ENCODE assay signal across 8 cellular contexts in genomic region chr7:107580716-107581383, GRCh38. TPM values are rescaled to one million over a fixed set of nuclear protein-coding genes. Genes with fewer than 3 reads are reported as not detected.
DNase-seq lines count a peak whose midpoint lies in the region; ATAC-seq, FAIRE-seq and TF ChIP-seq lines count a peak whose summit lies in the region.

No MANE protein-coding gene starts in this region.

- DNase-seq in activated naive CD4-positive, alpha-beta T cell treated with anti-CD3 and anti-CD28 coated beads for 36 hours = no peak
- DNase-seq in activated naive CD4-positive, alpha-beta T cell treated with anti-CD3 and anti-CD28 coated beads, Interleukin-2, amount 50 U/mL, for 72 hours (ENCODE audit: low spot score in 2 of 2) = no peak
- DNase-seq in astrocyte (ENCODE audit: low read depth) (no peak), right lobe of liver (no peak), transverse colon (no peak), LoVo (ENCODE audit: low spot score) (no peak), kidney glomerular epithelial cell (lab: John Stamatoyannopoulos, UW) (no peak), kidney tubule cell (ENCODE audit: low spot score) (no peak)

- TF ChIP-seq POLR2A in right lobe of liver (IDR thresholded peaks at IDR 0.05) = no peak
- TF ChIP-seq POLR2A in transverse colon (IDR thresholded peaks at IDR 0.05) = no peak

- peaks cover 47% of the 10 kb centered on the region for H3K79me2 ChIP-seq in astrocyte (ENCODE audit: insufficient read depth, low read length)

- peak overlapping the region; percentile 74 for H3K4me3 Mint-ChIP-seq in activated naive CD4-positive, alpha-beta T cell treated with anti-CD3 and anti-CD28 coated beads for 36 hours
- H3K4me3 Mint-ChIP-seq in astrocyte (ENCODE audit: unreplicated experiment) = peak overlapping the region; percentile 88

- CTCF ChIA-PET in activated naive CD4-positive, alpha-beta T cell treated with anti-CD3 and anti-CD28 coated beads for 36 hours (lab: Charles Lee) = interaction anchor here (1.5 to 1.6 kb wide), 2 partner anchors 16 to 80 kb away, joined by 4 to 6 read pairs; partner anchors contain the start of gene SLC26A4

- WGBS in right lobe of liver (ENCODE audit: insufficient coverage, low coverage, low lambda C conversion rate, missing lambda C conversion rate) = 21% methylated on average over 10 of the region's 10 CpGs
- WGBS in transverse colon (ENCODE audit: low coverage in 1 of 2), 2 donors = 26 to 28% methylated on average over 10 of the region's 10 CpGs

- H3K27me3 ChIP-seq in astrocyte (ENCODE audit: insufficient read depth, low read length) = no peaks in the 10 kb centered on the region
- H3K27me3 ChIP-seq in right lobe of liver = no peaks in the 10 kb centered on the region
- no peaks in the 10 kb centered on the region for H3K27me3 ChIP-seq in transverse colon

- no peaks in the 10 kb centered on the region for H3K9me3 ChIP-seq in astrocyte (ENCODE audit: insufficient read depth, low read depth, low read length)
- no peaks in the 10 kb centered on the region for H3K9me3 ChIP-seq in right lobe of liver
- H3K9me3 ChIP-seq in transverse colon = no peaks in the 10 kb centered on the region

- no peak overlapping the region for H3K27ac Mint-ChIP-seq in activated naive CD4-positive, alpha-beta T cell treated with anti-CD3 and anti-CD28 coated beads for 36 hours
- peak overlapping the region in 1 of 2 donors; percentile 78 for H3K27ac Mint-ChIP-seq in activated naive CD4-positive, alpha-beta T cell treated with anti-CD3 and anti-CD28 coated beads, Interleukin-2, amount 50 U/mL, for 72 hours
- H3K27ac Mint-ChIP-seq in astrocyte (ENCODE audit: unreplicated experiment) = peak overlapping the region; percentile 41

- peak overlapping the region; percentile 92 for H3K9ac ChIP-seq in astrocyte (ENCODE audit: low read length)

- H4K20me1 ChIP-seq in astrocyte (ENCODE audit: insufficient read depth, low read length) = no peaks in the 10 kb centered on the region

- no peak for TF ChIP-seq EP300 in transverse colon (IDR thresholded peaks at IDR 0.05; ENCODE audit: low read depth)

- intact Hi-C loops in activated naive CD4-positive, alpha-beta T cell treated with anti-CD3 and anti-CD28 coated beads for 36 hours (cut with micrococcal nuclease) = loop anchor here (1.0 to 5.0 kb wide), 5 partner anchors 18 to 296 kb away; partner anchors contain the start of genes COG5 and DUS4L
- intact Hi-C loops in right lobe of liver (cut with DNase I) = no loop called here
- intact Hi-C loops in transverse colon (cut with DNase I; ENCODE audit: low total_unique reads) = no loop called here

- peaks cover 21% of the 10 kb centered on the region for H3K4me1 Mint-ChIP-seq in activated naive CD4-positive, alpha-beta T cell treated with anti-CD3 and anti-CD28 coated beads for 36 hours (ENCODE audit: low read depth)
- peaks cover 7% of the 10 kb centered on the region for H3K4me1 Mint-ChIP-seq in astrocyte (ENCODE audit: low read depth, unreplicated experiment)

- H3K36me3 Mint-ChIP-seq in activated naive CD4-positive, alpha-beta T cell treated with anti-CD3 and anti-CD28 coated beads for 36 hours (ENCODE audit: low read depth) = peaks cover 13% of the 10 kb centered on the region
- peaks cover 6 to 13% of the 10 kb centered on the region in 2 donors for H3K36me3 Mint-ChIP-seq in activated naive CD4-positive, alpha-beta T cell treated with anti-CD3 and anti-CD28 coated beads, Interleukin-2, amount 50 U/mL, for 72 hours
- peaks cover 2% of the 10 kb centered on the region for H3K36me3 Mint-ChIP-seq in astrocyte (ENCODE audit: low read depth, unreplicated experiment)

- no peaks in the 10 kb centered on the region for H3K9me3 Mint-ChIP-seq in activated naive CD4-positive, alpha-beta T cell treated with anti-CD3 and anti-CD28 coated beads for 36 hours
- no peaks in the 10 kb centered on the region for H3K9me3 Mint-ChIP-seq in activated naive CD4-positive, alpha-beta T cell treated with anti-CD3 and anti-CD28 coated beads, Interleukin-2, amount 50 U/mL, for 72 hours
- no peaks in the 10 kb centered on the region for H3K9me3 Mint-ChIP-seq in astrocyte (ENCODE audit: unreplicated experiment)

- no peaks in the 10 kb centered on the region for H3K27me3 Mint-ChIP-seq in activated naive CD4-positive, alpha-beta T cell treated with anti-CD3 and anti-CD28 coated beads for 36 hours (ENCODE audit: low read depth)
- H3K27me3 Mint-ChIP-seq in astrocyte (ENCODE audit: low read depth, unreplicated experiment) = no peaks in the 10 kb centered on the region

- in situ Hi-C loops in transverse colon (cut with MboI; ENCODE audit: low pct_ligation_motif_present in 1 of 4, low pct_unique_long_range_greater_than_20kb in 1 of 4, low sequenced_read_pairs in 3 of 4) = loop anchor here in 1 of 4 donors (25.0 kb wide), 2 partner anchors 281 to 394 kb away; no protein-coding TSS in a partner anchor

- H3K27ac ChIP-seq in astrocyte (ENCODE audit: low read depth, low read length) = peak overlapping the region; percentile 88
- H3K27ac ChIP-seq in right lobe of liver = peak overlapping the region; percentile 84 to 87 (median 85)
- H3K27ac ChIP-seq in transverse colon = peak overlapping the region; percentile 95 to 97 (median 96)

- H3K36me3 ChIP-seq in astrocyte (ENCODE audit: insufficient read depth, low read length) (peaks cover 8% of the 10 kb centered on the region), right lobe of liver (no peaks in the 10 kb centered on the region), transverse colon (no peaks in the 10 kb centered on the region)

- H3K4me1 ChIP-seq in astrocyte (ENCODE audit: insufficient read depth, low read length) = peaks cover 7% of the 10 kb centered on the region
- peaks cover 0 to 16% (median 0%) of the 10 kb centered on the region in 4 donors for H3K4me1 ChIP-seq in right lobe of liver
- peaks cover 13 to 49% (median 20%) of the 10 kb centered on the region in 4 donors for H3K4me1 ChIP-seq in transverse colon

- peak overlapping the region; percentile 91 for H3K4me2 ChIP-seq in astrocyte (ENCODE audit: low read length)

- H2AFZ ChIP-seq in astrocyte (ENCODE audit: low read depth, low read length) = peak overlapping the region; percentile 96

- ATAC-seq in activated naive CD4-positive, alpha-beta T cell treated with anti-CD3 and anti-CD28 coated beads, Interleukin-2, amount 50 U/mL, for 72 hours = no peak
- ATAC-seq in right lobe of liver = no peak

- no peak for FAIRE-seq in astrocyte (lab: Jason Lieb, UNC)

- H3K4me3 ChIP-seq in astrocyte (ENCODE audit: insufficient read depth, low read depth, low read length) = peak overlapping the region; percentile 87
- peak overlapping the region; percentile 49 to 71 (median 65) for H3K4me3 ChIP-seq in right lobe of liver
- H3K4me3 ChIP-seq in transverse colon = peak overlapping the region; percentile 69 to 86 (median 79)

- TF ChIP-seq CTCF in astrocyte (IDR thresholded peaks at IDR 0.05; ENCODE audit: insufficient read depth, low read depth, low read length) = no peak
- TF ChIP-seq CTCF in right lobe of liver (IDR thresholded peaks at IDR 0.05) = no peak
- TF ChIP-seq CTCF in transverse colon (IDR thresholded peaks at IDR 0.05) = no peak

RNA-seq across cellular contexts. Expression of gene BCAP29, which starts 0.8 kb away (rescaled TPM):
- total RNA-seq in activated naive CD4-positive, alpha-beta T cell treated with anti-CD3 and anti-CD28 coated beads for 36 hours = 10 to 100 TPM; 18.9 to 21.0 TPM
- total RNA-seq in activated naive CD4-positive, alpha-beta T cell treated with anti-CD3 and anti-CD28 coated beads, Interleukin-2, amount 50 U/mL, for 72 hours = 10 to 100 TPM; 19.5 to 23.3 TPM
- 48.0 and 54.9 TPM in 2 replicates for total RNA-seq in astrocyte
- total RNA-seq in right lobe of liver = 10 to 100 TPM; 26.2 to 59.5 (median 31.0) TPM
- total RNA-seq in transverse colon = 10 to 100 TPM in 3 of 4 donors, 1 to 10 TPM in 1; 8.6 to 96.5 (median 73.1) TPM

RNA-seq across cellular contexts. Expression of gene DUS4L, which starts 17.1 kb away (rescaled TPM):
- 10 to 100 TPM; 10.8 to 12.3 TPM for total RNA-seq in activated naive CD4-positive, alpha-beta T cell treated with anti-CD3 and anti-CD28 coated beads for 36 hours
- 10 to 100 TPM in 1 of 2 donors, 1 to 10 TPM in 1; 8.9 to 11.7 TPM for total RNA-seq in activated naive CD4-positive, alpha-beta T cell treated with anti-CD3 and anti-CD28 coated beads, Interleukin-2, amount 50 U/mL, for 72 hours
- total RNA-seq in astrocyte = 6.3 and 6.7 TPM in 2 replicates
- 1 to 10 TPM; 2.3 to 6.1 (median 3.4) TPM for total RNA-seq in right lobe of liver
- total RNA-seq in transverse colon = 10 to 100 TPM in 1 of 4 donors, 1 to 10 TPM in 3; 1.2 to 10.2 (median 4.4) TPM

RNA-seq across cellular contexts. Expression of gene COG5, which starts 17.1 kb away (rescaled TPM):
- total RNA-seq in activated naive CD4-positive, alpha-beta T cell treated with anti-CD3 and anti-CD28 coated beads for 36 hours = 10 to 100 TPM; 52.0 to 62.8 TPM
- total RNA-seq in activated naive CD4-positive, alpha-beta T cell treated with anti-CD3 and anti-CD28 coated beads, Interleukin-2, amount 50 U/mL, for 72 hours = 10 to 100 TPM; 30.9 to 49.2 TPM
- total RNA-seq in astrocyte = 53.4 and 57.1 TPM in 2 replicates
- total RNA-seq in right lobe of liver = 10 to 100 TPM; 13.9 to 21.3 (median 15.5) TPM
- total RNA-seq in transverse colon = 10 to 100 TPM; 15.7 to 48.2 (median 35.7) TPM
